ENCODE assay signal across 8 cellular contexts in genomic region chr10:101782811-101783735, GRCh38. TPM values are rescaled to one million over a fixed set of nuclear protein-coding genes. Genes with fewer than 3 reads are reported as not detected.
DNase-seq lines count a peak whose midpoint lies in the region; ATAC-seq, FAIRE-seq and TF ChIP-seq lines count a peak whose summit lies in the region.

A gene with protein sequence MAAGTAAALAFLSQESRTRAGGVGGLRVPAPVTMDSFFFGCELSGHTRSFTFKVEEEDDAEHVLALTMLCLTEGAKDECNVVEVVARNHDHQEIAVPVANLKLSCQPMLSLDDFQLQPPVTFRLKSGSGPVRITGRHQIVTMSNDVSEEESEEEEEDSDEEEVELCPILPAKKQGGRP (minus strand): TSS chr10:101783446. CDS start chr10:101783390, 56 bp downstream.

- H4K20me1 ChIP-seq in mammary epithelial cell (ENCODE audit: insufficient read depth, low read length), result no peaks in the 10 kb centered on the region

- H3K9me3 Mint-ChIP-seq in immature natural killer cell, result peaks cover 0 to 2% (median 0%) of the 10 kb centered on the region in 6 donors

- H3K36me3 ChIP-seq in mammary epithelial cell (ENCODE audit: insufficient read depth, low read length), result peaks cover 19% of the 10 kb centered on the region

- no peaks in the 10 kb centered on the region for H3K27me3 ChIP-seq in mammary epithelial cell (ENCODE audit: insufficient read depth, low read length)

- peaks cover 8 to 13% (median 9%) of the 10 kb centered on the region in 3 donors for H3K27me3 Mint-ChIP-seq in immature natural killer cell (ENCODE audit: low read depth in 3 of 3)

- BruUV-seq in mammary epithelial cell (replicated peaks; lab: Mats Ljungman, UMichigan), result no TSS peak

- peak within 1 kb of the TSS; percentile 92 for H3K4me2 ChIP-seq in mammary epithelial cell (ENCODE audit: insufficient read depth, low read depth, low read length)

- WGBS in mammary epithelial cell (ENCODE audit: low coverage, missing lambda C conversion rate), result 4% methylated on average over 25 of the region's 57 CpGs

- no peak for TF ChIP-seq CTCF in WI38 (IDR thresholded peaks at IDR 0.05; ENCODE audit: low read depth, low read length)
- no peak for TF ChIP-seq CTCF in mammary epithelial cell (conservative IDR thresholded peaks at IDR 0.05 in 1 of 2, IDR thresholded peaks at IDR 0.05 in 1 of 2; ENCODE audit: extremely low read depth in 1 of 2, insufficient read depth in 1 of 2, low read depth in 1 of 2, low read length in 2 of 2)

- TF ChIP-seq POLR2A in GM12891 (IDR thresholded peaks at IDR 0.05; ENCODE audit: low read depth, low read length), result peak; percentile 49; the same call in 1 of the 2 replicates

- H2AFZ ChIP-seq in mammary epithelial cell (ENCODE audit: low read depth, low read length), result peak within 1 kb of the TSS; percentile 89

- H3K79me2 ChIP-seq in mammary epithelial cell (ENCODE audit: insufficient read depth, low read length), result peaks cover 30% of the 10 kb centered on the region

- peak within 1 kb of the TSS; percentile 93 for H3K4me3 ChIP-seq in WI38 (ENCODE audit: low read depth, low read length)
- H3K4me3 ChIP-seq in mammary epithelial cell (replicated peaks in 1 of 3; ENCODE audit: insufficient read depth in 1 of 3, low read depth in 2 of 3, low read length in 3 of 3), result peak within 1 kb of the TSS; percentile 81 to 91 (median 87)

- H3K9ac ChIP-seq in mammary epithelial cell (ENCODE audit: insufficient read depth, low read length), result peak within 1 kb of the TSS; percentile 87

- dilution Hi-C loops in mammary epithelial cell (cut with HindIII; ENCODE audit: low sequenced_read_pairs), result no loop called here

- no peaks in the 10 kb centered on the region for H3K9me3 ChIP-seq in mammary epithelial cell (replicated peaks; ENCODE audit: insufficient read depth, low read length)

- ATAC-seq in HG02798 (IDR thresholded peaks at IDR 0.05; ENCODE audit: poor library complexity, unreplicated experiment), result peak; percentile 64
- ATAC-seq in GM18873 (IDR thresholded peaks at IDR 0.05; ENCODE audit: low FRiP score, unreplicated experiment), result no peak

- intact Hi-C loops in mammary epithelial cell (cut with micrococcal nuclease), result loop anchor here (1.0 to 5.0 kb wide), 3 partner anchors 34 to 227 kb away; no protein-coding TSS in a partner anchor

- CTCF ChIA-PET in mammary epithelial cell (lab: Charles Lee; ENCODE audit: low non-redundant PET), result interaction anchor here (0.6 to 1.1 kb wide), 3 partner anchors 46 to 181 kb away, joined by 3 read pairs; no protein-coding TSS in a partner anchor

- peak within 1 kb of the TSS; percentile 53 for H3K27ac ChIP-seq in mammary epithelial cell (ENCODE audit: insufficient read depth, low read depth, low read length)

- peak within 1 kb of the TSS; percentile 86 to 96 (median 94) for H3K27ac Mint-ChIP-seq in immature natural killer cell

- H3K4me1 Mint-ChIP-seq in immature natural killer cell, result peaks cover 57 to 68% of the 10 kb centered on the region in 2 donors

- FAIRE-seq in GM12891 (lab: Jason Lieb, UNC), result peak; percentile 91

- peaks cover 41% of the 10 kb centered on the region for H3K4me1 ChIP-seq in mammary epithelial cell (ENCODE audit: insufficient read depth, low read length)

- H3K36me3 Mint-ChIP-seq in immature natural killer cell, result peaks cover 9 to 22% (median 18%) of the 10 kb centered on the region in 3 donors

- in situ Hi-C loops in mammary epithelial cell (cut with MboI; ENCODE audit: low sequenced_read_pairs in 2 of 2), result loop anchor here (5.0 to 25.0 kb wide), 3 partner anchors 176 to 571 kb away; no protein-coding TSS in a partner anchor

- peak within 1 kb of the TSS; percentile 93 to 100 (median 98) for H3K4me3 Mint-ChIP-seq in immature natural killer cell

- DNase-seq in GM12891 (ENCODE audit: insufficient read length, low spot score) (peak; percentile 88), NCI-H2171 treated with DMSO at 0.1 percent for 48 hours (lab: John Stamatoyannopoulos, UW) (peak; percentile 73), mammary epithelial cell (peak; percentile 63), immature natural killer cell (peak; percentile 67 to 73 (median 71)), smooth muscle cell of the brain vasculature (ENCODE audit: low read depth, low spot score) (peak; percentile 52)

TF ChIP-seq in GM12891, 5 proteins besides CTCF, POLR2A, EP300 and RAD21:
- TF ChIP-seq TAF1 (IDR thresholded peaks at IDR 0.05; ENCODE audit: low read depth, low read length) (peak; percentile 46; the same call in 1 of the 2 replicates), POLR2AphosphoS5 (IDR thresholded peaks at IDR 0.05; ENCODE audit: low read depth, low read length) (no peak; the same call in 1 of the 2 replicates), PAX5 (IDR thresholded peaks at IDR 0.05; ENCODE audit: insufficient read depth, low read length, severe bottlenecking) (no peak), POU2F2 (IDR thresholded peaks at IDR 0.05; ENCODE audit: low read depth, low read length) (0 out of 2 replicates have a peak, but pooled peaks have one; percentile 28), SPI1 (IDR thresholded peaks at IDR 0.05; ENCODE audit: low read depth, low read length) (0 out of 2 replicates have a peak, but pooled peaks have one; percentile 39)
TF ChIP-seq in GM12891: peak in this region for 3.

RNA-seq across cellular contexts. Expression of the gene that starts here (rescaled TPM):
- polyA plus RNA-seq in GM12891 (2012; ENCODE audit: low read depth, missing spikeins), result 80.2 TPM
- 100 to 1,000 TPM in 1 of 2 donors, 10 to 100 TPM in 1; 99.4 to 104 TPM for total RNA-seq in mammary epithelial cell
- polyA plus RNA-seq in mammary epithelial cell (132 TPM), immature natural killer cell (1 to 10 TPM; 1.5 to 8.8 (median 4.7) TPM)
- polyA minus RNA-seq in mammary epithelial cell, result 73.4 TPM

Comparison
In these comparisons a context has a peak if more than half of its experiments do, and no peak if none do; other contexts are left out.
1. RNA of the gene that starts here (polyA plus RNA-seq): 132 TPM in mammary epithelial cell (single experiment); 1.5 to 8.8 TPM in immature natural killer cell; every median in the first group is over 10 times any median in the second.
2. Peak in every context shown above with its lines, with median percentiles within 50 percentile points of each other: DNase-seq.